Comparison of ENCODE assay signal across 27 cellular contexts in genomic region chr1:93596329-93597089, GRCh38.
DNase-seq lines count a peak whose midpoint lies in the region; ATAC-seq and TF ChIP-seq lines count a peak whose summit lies in the region.
"Had no signal": no experiment of that assay in that cellular context is flagged by ENCODE, and none has a peak within 500 bp of the region (broad histone marks: within the 10 kb centered on the region; RNA-seq: fewer than 3 reads in every experiment).

No MANE protein-coding gene starts in this region.

- TF ChIP-seq POLR2A in breast epithelium (IDR thresholded peaks at IDR 0.05) = no peak

- no peak for TF ChIP-seq RAD21 in SK-N-SH (IDR thresholded peaks at IDR 0.05; ENCODE audit: low read length)

- no peaks in the 10 kb centered on the region for H3K9me3 Mint-ChIP-seq in stimulated activated memory B cell treated with anti-CD40 and anti-IgM and Interleukin-4, amounts not matched to agents 10 μg/mL and 1 μg/mL and 100 μg/mL, for 72 hours
- H3K9me3 Mint-ChIP-seq: activated naive CD8-positive, alpha-beta T cell treated with anti-CD3 and anti-CD28 coated beads, Interleukin-2, amount 50 U/mL, for 24 hours; CD4-positive, CD25-positive, alpha-beta regulatory T cell; stimulated activated naive CD8-positive, alpha-beta T cell treated with anti-CD3 and anti-CD28 coated beads, Interleukin-15, Interleukin-2, amounts not matched to agents 100 ng/mL and 50 ng/mL, for 24 hours had no signal

- H3K4me1 ChIP-seq in SK-N-SH (ENCODE audit: control insufficient read depth in 1 of 2, insufficient read depth in 2 of 2, low read depth in 1 of 2, low read length in 1 of 2) = peaks cover 25 to 86% of the 10 kb centered on the region in 2 experiments
- H3K4me1 ChIP-seq in breast epithelium = peaks cover 7 to 40% of the 10 kb centered on the region in 2 donors

- no peaks in the 10 kb centered on the region for H3K9me2 ChIP-seq in SK-N-SH

- no peaks in the 10 kb centered on the region for H3K9me3 ChIP-seq in SK-N-SH
- H3K9me3 ChIP-seq in breast epithelium = no peaks in the 10 kb centered on the region
- H3K9me3 ChIP-seq: neutrophil, SJSA1, thyroid gland had no signal

- H3K27me3 ChIP-seq in SK-N-SH (ENCODE audit: insufficient read depth) = no peaks in the 10 kb centered on the region
- no peaks in the 10 kb centered on the region for H3K27me3 ChIP-seq in breast epithelium
- H3K27me3 ChIP-seq: neutrophil, SJSA1, thyroid gland had no signal

- no peak overlapping the region for H3K4me3 Mint-ChIP-seq in stimulated activated memory B cell treated with anti-CD40 and anti-IgM and Interleukin-4, amounts not matched to agents 10 μg/mL and 1 μg/mL and 100 μg/mL, for 72 hours
- H3K4me3 Mint-ChIP-seq: activated naive CD8-positive, alpha-beta T cell treated with anti-CD3 and anti-CD28 coated beads, Interleukin-2, amount 50 U/mL, for 24 hours; CD4-positive, CD25-positive, alpha-beta regulatory T cell; stimulated activated naive CD8-positive, alpha-beta T cell treated with anti-CD3 and anti-CD28 coated beads, Interleukin-15, Interleukin-2, amounts not matched to agents 100 ng/mL and 50 ng/mL, for 24 hours had no signal

- no peak overlapping the region; the same call in 1 of the 2 replicates for H3K9ac ChIP-seq in SK-N-SH

- H3K79me2 ChIP-seq in SK-N-SH (ENCODE audit: insufficient read depth) = peaks cover 100% of the 10 kb centered on the region

- H3K27ac ChIP-seq in SK-N-SH (ENCODE audit: low read depth in 2 of 2, low read length in 1 of 2) (peak overlapping the region in 1 of 2 experiments; percentile 66; a peak in 3 of 4 replicates), breast epithelium (peak overlapping the region; percentile 46 to 67), caudate nucleus (ENCODE audit: low read depth, low read length) (no peak overlapping the region)
- H3K27ac ChIP-seq: 22Rv1, neutrophil, SJSA1, thyroid gland had no signal

- TF ChIP-seq CTCF in SK-N-SH (IDR thresholded peaks at IDR 0.05) (no peak), breast epithelium (IDR thresholded peaks at IDR 0.05) (no peak)

- H3K27me3 Mint-ChIP-seq in stimulated activated memory B cell treated with anti-CD40 and anti-IgM and Interleukin-4, amounts not matched to agents 10 μg/mL and 1 μg/mL and 100 μg/mL, for 72 hours = no peaks in the 10 kb centered on the region
- H3K27me3 Mint-ChIP-seq: progenitor cell of endocrine pancreas; stimulated activated naive CD8-positive, alpha-beta T cell treated with anti-CD3 and anti-CD28 coated beads, Interleukin-15, Interleukin-2, amounts not matched to agents 100 ng/mL and 50 ng/mL, for 24 hours had no signal

- WGBS in SK-N-SH (ENCODE audit: low lambda C conversion rate) = 94% methylated on average over 4 of the region's 4 CpGs

- H3K36me3 ChIP-seq in SK-N-SH (replicated peaks in 1 of 2; ENCODE audit: control insufficient read depth in 1 of 2, insufficient read depth in 2 of 2, low read length in 1 of 2) (peaks cover 8 to 9% of the 10 kb centered on the region in 2 experiments), breast epithelium (no peaks in the 10 kb centered on the region)
- H3K36me3 ChIP-seq: neutrophil, thyroid gland had no signal

- peak overlapping the region; percentile 67 for H3K27ac Mint-ChIP-seq in stimulated activated memory B cell treated with anti-CD40 and anti-IgM and Interleukin-4, amounts not matched to agents 10 μg/mL and 1 μg/mL and 100 μg/mL, for 72 hours
- H3K27ac Mint-ChIP-seq: activated naive CD8-positive, alpha-beta T cell treated with anti-CD3 and anti-CD28 coated beads, Interleukin-2, amount 50 U/mL, for 24 hours; CD4-positive, CD25-positive, alpha-beta regulatory T cell; progenitor cell of endocrine pancreas; stimulated activated naive CD8-positive, alpha-beta T cell treated with anti-CD3 and anti-CD28 coated beads, Interleukin-15, Interleukin-2, amounts not matched to agents 100 ng/mL and 50 ng/mL, for 24 hours had no signal

- intact Hi-C loops in breast epithelium (cut with DNase I; ENCODE audit: low total_unique reads) = no loop called here

- H3K36me3 Mint-ChIP-seq in stimulated activated memory B cell treated with anti-CD40 and anti-IgM and Interleukin-4, amounts not matched to agents 10 μg/mL and 1 μg/mL and 100 μg/mL, for 72 hours = peaks cover 50% of the 10 kb centered on the region
- H3K36me3 Mint-ChIP-seq: CD4-positive, CD25-positive, alpha-beta regulatory T cell had no signal

- peak overlapping the region; percentile 29; the same call in 1 of the 2 replicates for H3K4me2 ChIP-seq in SK-N-SH

- CTCF ChIA-PET in SK-N-SH (lab: Yijun Ruan, JAX) = no interaction called here

- H3K4me1 Mint-ChIP-seq in stimulated activated memory B cell treated with anti-CD40 and anti-IgM and Interleukin-4, amounts not matched to agents 10 μg/mL and 1 μg/mL and 100 μg/mL, for 72 hours = peaks cover 23% of the 10 kb centered on the region

- no peak for ATAC-seq in SK-N-SH treated with all-trans-retinoic acid at 6 μM for 48 hours
- no peak for ATAC-seq in stimulated activated memory B cell treated with anti-CD40 and anti-IgM and Interleukin-4, amounts not matched to agents 10 μg/mL and 1 μg/mL and 100 μg/mL, for 72 hours
- ATAC-seq: activated naive CD8-positive, alpha-beta T cell treated with anti-CD3 and anti-CD28 coated beads, Interleukin-2, amount 50 U/mL, for 24 hours had no signal

- no peak for TF ChIP-seq EP300 in SK-N-SH (IDR thresholded peaks at IDR 0.05; ENCODE audit: borderline replicate concordance in 1 of 2, low read depth in 1 of 2, low read length in 1 of 2)

- no peak overlapping the region for H2AFZ ChIP-seq in SK-N-SH (ENCODE audit: low read depth)

- H4K20me1 ChIP-seq in SK-N-SH (ENCODE audit: insufficient read depth) = peaks cover 100% of the 10 kb centered on the region

- H3K4me3 ChIP-seq in SK-N-SH (ENCODE audit: low read depth in 2 of 2, low read length in 1 of 2) (no peak overlapping the region), breast epithelium (no peak overlapping the region)
- H3K4me3 ChIP-seq: SJSA1, thyroid gland had no signal

- no peak for DNase-seq in SK-N-SH
- no peak for DNase-seq in breast epithelium (ENCODE audit: low spot score in 2 of 2)
- DNase-seq in mesenteric fat pad (ENCODE audit: low spot score) = peak; percentile 39
- no peak for DNase-seq in caudate nucleus (lab: John Stamatoyannopoulos, UW)
- no peak for DNase-seq in HUDEP-2 (lab: John Stamatoyannopoulos, UW; ENCODE audit: unreplicated experiment in 76 of 76)
- DNase-seq in NCI-H2171 (lab: John Stamatoyannopoulos, UW) = no peak
- DNase-seq: activated CD4-positive, alpha-beta T cell treated with anti-CD3 and anti-CD28 coated beads for 4 hours; activated CD8-positive, alpha-beta memory T cell treated with anti-CD3 and anti-CD28 coated beads for 24 hours; activated effector memory CD4-positive, alpha-beta T cell treated with anti-CD3 and anti-CD28 coated beads, Interleukin-2, amount 50 U/mL, for 16 hours; activated naive CD8-positive, alpha-beta T cell treated with anti-CD3 and anti-CD28 coated beads, Interleukin-2, amount 50 U/mL, for 24 hours; activated T-cell treated with anti-CD3 and anti-CD28 coated beads, Interleukin-2, amount 50 U/mL, for 1 hour; CD4-positive, CD25-positive, alpha-beta regulatory T cell; DMS 273 treated with DMSO at 0.1 percent for 48 hours; EL; kidney glomerular epithelial cell; NCI-H1105 treated with DMSO at 0.1 percent for 48 hours; NCI-H2029; NCI-H2227 treated with DMSO at 0.1 percent for 48 hours; NCI-H526 treated with DMSO at 0.1 percent for 48 hours; thyroid gland had no signal

- POLR2A ChIA-PET in SK-N-SH (lab: Yijun Ruan, JAX) = no interaction called here

- H3F3A ChIP-seq in SK-N-SH (replicated peaks; ENCODE audit: insufficient read depth) = peaks cover 8% of the 10 kb centered on the region

TF ChIP-seq in SK-N-SH, 30 proteins besides CTCF, POLR2A, EP300 and RAD21 (continues in another document):
- TF ChIP-seq SIN3A (IDR thresholded peaks at IDR 0.05; ENCODE audit: borderline replicate concordance, low read depth, low read length) (no peak), ELF1 (IDR thresholded peaks at IDR 0.05) (no peak), GABPA (IDR thresholded peaks at IDR 0.05; ENCODE audit: low read depth) (no peak)
- TF ChIP-seq, protein P1, sequence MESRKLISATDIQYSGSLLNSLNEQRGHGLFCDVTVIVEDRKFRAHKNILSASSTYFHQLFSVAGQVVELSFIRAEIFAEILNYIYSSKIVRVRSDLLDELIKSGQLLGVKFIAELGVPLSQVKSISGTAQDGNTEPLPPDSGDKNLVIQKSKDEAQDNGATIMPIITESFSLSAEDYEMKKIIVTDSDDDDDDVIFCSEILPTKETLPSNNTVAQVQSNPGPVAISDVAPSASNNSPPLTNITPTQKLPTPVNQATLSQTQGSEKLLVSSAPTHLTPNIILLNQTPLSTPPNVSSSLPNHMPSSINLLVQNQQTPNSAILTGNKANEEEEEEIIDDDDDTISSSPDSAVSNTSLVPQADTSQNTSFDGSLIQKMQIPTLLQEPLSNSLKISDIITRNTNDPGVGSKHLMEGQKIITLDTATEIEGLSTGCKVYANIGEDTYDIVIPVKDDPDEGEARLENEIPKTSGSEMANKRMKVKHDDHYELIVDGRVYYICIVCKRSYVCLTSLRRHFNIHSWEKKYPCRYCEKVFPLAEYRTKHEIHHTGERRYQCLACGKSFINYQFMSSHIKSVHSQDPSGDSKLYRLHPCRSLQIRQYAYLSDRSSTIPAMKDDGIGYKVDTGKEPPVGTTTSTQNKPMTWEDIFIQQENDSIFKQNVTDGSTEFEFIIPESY (IDR thresholded peaks at IDR 0.05; ENCODE audit: borderline replicate concordance, low read depth) = no peak

TF ChIP-seq in SK-N-SH treated with all-trans-retinoic acid at 6 μM for 48 hours, 23 proteins besides CTCF, POLR2A, EP300 and RAD21 (continues in another document):
- TF ChIP-seq, protein P2, sequence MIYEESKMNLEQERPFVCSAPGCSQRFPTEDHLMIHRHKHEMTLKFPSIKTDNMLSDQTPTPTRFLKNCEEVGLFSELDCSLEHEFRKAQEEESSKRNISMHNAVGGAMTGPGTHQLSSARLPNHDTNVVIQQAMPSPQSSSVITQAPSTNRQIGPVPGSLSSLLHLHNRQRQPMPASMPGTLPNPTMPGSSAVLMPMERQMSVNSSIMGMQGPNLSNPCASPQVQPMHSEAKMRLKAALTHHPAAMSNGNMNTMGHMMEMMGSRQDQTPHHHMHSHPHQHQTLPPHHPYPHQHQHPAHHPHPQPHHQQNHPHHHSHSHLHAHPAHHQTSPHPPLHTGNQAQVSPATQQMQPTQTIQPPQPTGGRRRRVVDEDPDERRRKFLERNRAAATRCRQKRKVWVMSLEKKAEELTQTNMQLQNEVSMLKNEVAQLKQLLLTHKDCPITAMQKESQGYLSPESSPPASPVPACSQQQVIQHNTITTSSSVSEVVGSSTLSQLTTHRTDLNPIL (CRISPR knock-in tag; IDR thresholded peaks at IDR 0.05; ENCODE audit: low read depth) = no peak
